11 cellular contexts compared by ENCODE assay signal in the genomic region with DNA sequence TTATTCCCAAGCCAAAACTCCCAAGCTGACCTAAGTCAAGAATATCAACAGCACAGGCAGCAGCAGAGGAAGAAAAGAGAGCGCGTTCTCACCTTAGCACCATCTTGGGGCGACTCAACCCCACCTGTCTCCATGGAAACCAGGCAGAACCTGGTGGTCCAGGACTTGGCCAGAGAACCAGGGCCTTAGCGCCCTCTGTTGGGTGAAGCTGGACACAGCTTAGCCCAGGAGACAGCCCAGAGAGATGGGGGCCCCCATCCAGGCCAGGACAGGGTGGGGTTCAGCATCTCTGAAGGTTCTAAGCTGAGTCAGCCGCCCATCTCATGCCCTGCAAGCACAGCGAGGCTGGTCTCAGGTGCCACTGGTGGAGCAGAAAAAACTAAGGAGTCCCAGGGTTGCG.
DNase-seq lines count a peak whose midpoint lies in the region; ATAC-seq and TF ChIP-seq lines count a peak whose summit lies in the region.
"Had no signal": no experiment of that assay in that cellular context is flagged by ENCODE, and none has a peak within 500 bp of the region (broad histone marks: within the 10 kb centered on the region; RNA-seq: fewer than 3 reads in every experiment).

No MANE protein-coding gene starts in this region.

- H3K36me3 ChIP-seq in body of pancreas (replicated peaks in 1 of 2; ENCODE audit: insufficient read depth in 1 of 2, low read depth in 2 of 2), result no peaks in the 10 kb centered on the region
- H3K36me3 ChIP-seq: BLaER1, Peyer's patch had no signal

- H3K4me3 ChIP-seq in body of pancreas, result no peak overlapping the region
- H3K4me3 ChIP-seq: BLaER1, Peyer's patch had no signal

- no peak overlapping the region for H3K4me3 Mint-ChIP-seq in nephron progenitor cell
- H3K4me3 Mint-ChIP-seq: natural killer cell treated with Interleukin-12 subunit alpha and Interleukin-12 subunit beta and Interleukin-15 and Interleukin-18, amount 100 ng/mL, for 72 hours had no signal

- no peaks in the 10 kb centered on the region for H3K4me1 ChIP-seq in body of pancreas
- H3K4me1 ChIP-seq: BLaER1, Peyer's patch had no signal

- ATAC-seq in body of pancreas, result no peak

- H3K27me3 ChIP-seq in body of pancreas, result no peaks in the 10 kb centered on the region
- H3K27me3 ChIP-seq: BLaER1, Peyer's patch had no signal

- H3K27me3 Mint-ChIP-seq in nephron progenitor cell (ENCODE audit: low read depth, poor library complexity), result peaks cover 39% of the 10 kb centered on the region

- no peaks in the 10 kb centered on the region for H3K36me3 Mint-ChIP-seq in nephron progenitor cell (ENCODE audit: low read depth)
- H3K36me3 Mint-ChIP-seq: natural killer cell treated with Interleukin-12 subunit alpha and Interleukin-12 subunit beta and Interleukin-15 and Interleukin-18, amount 100 ng/mL, for 72 hours had no signal

- TF ChIP-seq CTCF in body of pancreas (IDR thresholded peaks at IDR 0.05) (peak in 4 of 7 experiments; percentile 19 to 32 (median 24)), nephron progenitor cell (IDR thresholded peaks at IDR 0.05) (peak; percentile 46)

- TF ChIP-seq POLR2A in body of pancreas (IDR thresholded peaks at IDR 0.05), result no peak

- H3K9me3 ChIP-seq in body of pancreas, result no peaks in the 10 kb centered on the region
- H3K9me3 ChIP-seq: BLaER1, Peyer's patch had no signal

- peak; percentile 31 for DNase-seq in NCI-H748 (lab: John Stamatoyannopoulos, UW; ENCODE audit: unreplicated experiment)
- DNase-seq in NCI-H748 treated with DMSO at 0.1 percent for 48 hours (lab: John Stamatoyannopoulos, UW), result no peak
- DNase-seq in HT1080 (ENCODE audit: low read depth), result peak; percentile 8
- DNase-seq in body of pancreas, result peak in 1 of 4 donors; percentile 7
- peak; percentile 57 for DNase-seq in nephron progenitor cell
- no peak for DNase-seq in KG1 (lab: John Stamatoyannopoulos, UW)
- DNase-seq in Kasumi-1 (lab: John Stamatoyannopoulos, UW), result no peak
- no peak for DNase-seq in NCI-H2171 (lab: John Stamatoyannopoulos, UW)
- DNase-seq: Peyer's patch had no signal

- 29 to 31% methylated on average over 7 of the region's 7 CpGs for WGBS in body of pancreas, 2 donors

- H3K4me1 Mint-ChIP-seq in nephron progenitor cell, result no peaks in the 10 kb centered on the region

- no peaks in the 10 kb centered on the region for H3K9me3 Mint-ChIP-seq in nephron progenitor cell
- H3K9me3 Mint-ChIP-seq: natural killer cell treated with Interleukin-12 subunit alpha and Interleukin-12 subunit beta and Interleukin-15 and Interleukin-18, amount 100 ng/mL, for 72 hours had no signal

- intact Hi-C loops in body of pancreas (cut with DNase I), result no loop called here

- H3K27ac ChIP-seq in body of pancreas, result no peak overlapping the region
- H3K27ac ChIP-seq: BLaER1, Peyer's patch had no signal

- H3K27ac Mint-ChIP-seq in nephron progenitor cell, result no peak overlapping the region
- H3K27ac Mint-ChIP-seq: natural killer cell treated with Interleukin-12 subunit alpha and Interleukin-12 subunit beta and Interleukin-15 and Interleukin-18, amount 100 ng/mL, for 72 hours had no signal

Comparison
In these comparisons a context has a peak if more than half of its experiments do, and no peak if none do; other contexts are left out.
1. DNase-seq: peak in NCI-H748 (single experiment), HT1080 (single experiment) and nephron progenitor cell (single experiment); none in NCI-H748 treated with DMSO at 0.1 percent for 48 hours (single experiment), KG1 (single experiment), Kasumi-1 (0 of 2) and NCI-H2171 (single experiment).